ENCODE assay signal across 11 cellular contexts in genomic region chr10:73867126-73867807, GRCh38. TPM values are rescaled to one million over a fixed set of nuclear protein-coding genes. Genes with fewer than 3 reads are reported as not detected.
DNase-seq lines count a peak whose midpoint lies in the region; ATAC-seq, FAIRE-seq and TF ChIP-seq lines count a peak whose summit lies in the region.
"Had no signal": no experiment of that assay in that cellular context is flagged by ENCODE, and none has a peak within 500 bp of the region (broad histone marks: within the 10 kb centered on the region; RNA-seq: fewer than 3 reads in every experiment).

No MANE protein-coding gene starts in this region.

- H2AFZ ChIP-seq in astrocyte (ENCODE audit: low read depth, low read length), result no peak overlapping the region
- no peak overlapping the region for H2AFZ ChIP-seq in mesenchymal stem cell (ENCODE audit: low read depth, low read length)

- peaks cover 88% of the 10 kb centered on the region for H4K20me1 ChIP-seq in astrocyte (ENCODE audit: insufficient read depth, low read length)

- no peak overlapping the region for H3K4me2 ChIP-seq in astrocyte (ENCODE audit: low read length)
- H3K4me2 ChIP-seq in mesenchymal stem cell (ENCODE audit: low read length, poor library complexity, severe bottlenecking), result no peak overlapping the region

- 75% methylated on average over 7 of the region's 10 CpGs for WGBS in mesenchymal stem cell
- WGBS in transverse colon (ENCODE audit: low coverage in 1 of 2), 2 donors, result 74% methylated on average over 10 of the region's 10 CpGs; no CpG with 5 or more reads in 1 of the 2 donors

- H3K79me1 ChIP-seq in mesenchymal stem cell (replicated peaks; ENCODE audit: low read length, poor library complexity, severe bottlenecking), result peaks cover 44% of the 10 kb centered on the region

- peak overlapping the region; percentile 48 for H3K27ac Mint-ChIP-seq in activated T-cell treated with anti-CD3 and anti-CD28 coated beads, Interleukin-2, amount 50 U/mL, for 72 hours
- no peak overlapping the region for H3K27ac Mint-ChIP-seq in astrocyte (ENCODE audit: unreplicated experiment)

- TF ChIP-seq CTCF in astrocyte (IDR thresholded peaks at IDR 0.05; ENCODE audit: insufficient read depth, low read depth, low read length) (no peak), transverse colon (IDR thresholded peaks at IDR 0.05) (no peak)

- H3K27me3 ChIP-seq in astrocyte (ENCODE audit: insufficient read depth, low read length) (no peaks in the 10 kb centered on the region), mesenchymal stem cell (ENCODE audit: control insufficient read depth in 1 of 2, insufficient read depth in 1 of 2, low read length in 2 of 2) (no peaks in the 10 kb centered on the region), transverse colon (no peaks in the 10 kb centered on the region)

- peaks cover 0 to 6% of the 10 kb centered on the region in 2 donors for H3K36me3 Mint-ChIP-seq in activated T-cell treated with anti-CD3 and anti-CD28 coated beads, Interleukin-2, amount 50 U/mL, for 72 hours (ENCODE audit: insufficient read depth in 2 of 2)
- H3K36me3 Mint-ChIP-seq in activated T-cell treated with anti-CD3 and anti-CD28 coated beads, Interleukin-2, amount 50 U/mL, for 4 hours (ENCODE audit: insufficient read depth), result peaks cover 8% of the 10 kb centered on the region
- peaks cover 24% of the 10 kb centered on the region for H3K36me3 Mint-ChIP-seq in astrocyte (ENCODE audit: low read depth, unreplicated experiment)

- H2BK15ac ChIP-seq in mesenchymal stem cell (ENCODE audit: low read depth, poor library complexity, severe bottlenecking), result peak overlapping the region; percentile 82

- H3K4me3 ChIP-seq in astrocyte (ENCODE audit: insufficient read depth, low read depth, low read length) (no peak overlapping the region), mesenchymal stem cell (ENCODE audit: insufficient read depth in 1 of 2, low read depth in 1 of 2, low read length in 2 of 2) (no peak overlapping the region), transverse colon (no peak overlapping the region)

- no peak overlapping the region for H2AK5ac ChIP-seq in mesenchymal stem cell (ENCODE audit: low read length, severe bottlenecking)

- no peaks in the 10 kb centered on the region for H3K27me3 Mint-ChIP-seq in activated T-cell treated with anti-CD3 and anti-CD28 coated beads, Interleukin-2, amount 50 U/mL, for 72 hours (ENCODE audit: low read depth)
- H3K27me3 Mint-ChIP-seq in activated T-cell treated with anti-CD3 and anti-CD28 coated beads, Interleukin-2, amount 50 U/mL, for 4 hours (ENCODE audit: low read depth), result no peaks in the 10 kb centered on the region
- no peaks in the 10 kb centered on the region for H3K27me3 Mint-ChIP-seq in astrocyte (ENCODE audit: low read depth, unreplicated experiment)

- H3K36me3 ChIP-seq in astrocyte (ENCODE audit: insufficient read depth, low read length) (peaks cover 6% of the 10 kb centered on the region), mesenchymal stem cell (ENCODE audit: control insufficient read depth in 1 of 2, insufficient read depth in 2 of 2, low read depth in 1 of 2, low read length in 2 of 2) (peaks cover 73 to 85% of the 10 kb centered on the region in 2 experiments), transverse colon (no peaks in the 10 kb centered on the region)

- H4K8ac ChIP-seq in mesenchymal stem cell (ENCODE audit: low read length), result no peak overlapping the region

- TF ChIP-seq EP300 in transverse colon (IDR thresholded peaks at IDR 0.05; ENCODE audit: low read depth), result no peak

- no peak overlapping the region for H3K23ac ChIP-seq in mesenchymal stem cell (ENCODE audit: low read length in 2 of 2)

- no peaks in the 10 kb centered on the region for H3K9me3 Mint-ChIP-seq in activated T-cell treated with anti-CD3 and anti-CD28 coated beads, Interleukin-2, amount 50 U/mL, for 72 hours
- H3K9me3 Mint-ChIP-seq in activated T-cell treated with anti-CD3 and anti-CD28 coated beads, Interleukin-2, amount 50 U/mL, for 4 hours, result no peaks in the 10 kb centered on the region
- H3K9me3 Mint-ChIP-seq in astrocyte (ENCODE audit: unreplicated experiment), result no peaks in the 10 kb centered on the region

- no peak for FAIRE-seq in astrocyte (lab: Jason Lieb, UNC)

- peaks cover 22% of the 10 kb centered on the region for H3K79me2 ChIP-seq in astrocyte (ENCODE audit: insufficient read depth, low read length)

- peak overlapping the region; percentile 19 for H4K91ac ChIP-seq in mesenchymal stem cell (ENCODE audit: low read length)

- H3K9ac ChIP-seq in astrocyte (ENCODE audit: low read length) (peak overlapping the region; percentile 3), mesenchymal stem cell (ENCODE audit: low read length) (no peak overlapping the region)

- no peak overlapping the region for H2BK120ac ChIP-seq in mesenchymal stem cell (ENCODE audit: low read depth, low read length)

- no peak for TF ChIP-seq POLR2A in transverse colon (IDR thresholded peaks at IDR 0.05)

- in situ Hi-C loops in transverse colon (cut with MboI; ENCODE audit: low pct_ligation_motif_present in 1 of 4, low pct_unique_long_range_greater_than_20kb in 1 of 4, low sequenced_read_pairs in 3 of 4), result no loop called here

- H3K9me3 ChIP-seq in astrocyte (ENCODE audit: insufficient read depth, low read depth, low read length) (no peaks in the 10 kb centered on the region), mesenchymal stem cell (ENCODE audit: control insufficient read depth, low read length) (no peaks in the 10 kb centered on the region), transverse colon (no peaks in the 10 kb centered on the region)

- intact Hi-C loops in transverse colon (cut with DNase I; ENCODE audit: low total_unique reads), result no loop called here

- no peak overlapping the region for H3K4ac ChIP-seq in mesenchymal stem cell (ENCODE audit: low read depth in 1 of 2, low read length in 2 of 2)

- H2BK5ac ChIP-seq in mesenchymal stem cell (ENCODE audit: low read depth, low read length, poor library complexity, severe bottlenecking), result no peak overlapping the region

- no peaks in the 10 kb centered on the region for H3K4me1 ChIP-seq in astrocyte (ENCODE audit: insufficient read depth, low read length)
- peaks cover 4% of the 10 kb centered on the region for H3K4me1 ChIP-seq in mesenchymal stem cell (ENCODE audit: control insufficient read depth, insufficient read depth, low read depth, low read length)
- peaks cover 48 to 94% (median 60%) of the 10 kb centered on the region in 4 donors for H3K4me1 ChIP-seq in transverse colon

- H3K27ac ChIP-seq in astrocyte (ENCODE audit: low read depth, low read length), result no peak overlapping the region
- no peak overlapping the region for H3K27ac ChIP-seq in mesenchymal stem cell (ENCODE audit: low read length, poor library complexity, severe bottlenecking)
- H3K27ac ChIP-seq in transverse colon, result peak overlapping the region; percentile 58 to 89 (median 66)

- no peak for DNase-seq in activated T-cell treated with anti-CD3 and anti-CD28 coated beads, Interleukin-2, amount 50 U/mL, for 72 hours
- no peak for DNase-seq in activated T-cell treated with anti-CD3 and anti-CD28 coated beads, Interleukin-2, amount 50 U/mL, for 4 hours
- no peak for DNase-seq in astrocyte (ENCODE audit: low read depth)
- DNase-seq in mesenchymal stem cell, result no peak
- no peak for DNase-seq in transverse colon
- no peak for DNase-seq in NCI-H1105 (lab: John Stamatoyannopoulos, UW)
- no peak for DNase-seq in NCI-H510A treated with DMSO at 0.1 percent for 48 hours (lab: John Stamatoyannopoulos, UW)
- DNase-seq in stimulated activated CD4-positive, alpha-beta T cell treated with anti-CD3 and anti-CD28 coated beads, Interleukin-15, amount 100 ng/mL, for 24 hours, result no peak
- DNase-seq: NCI-H526 treated with DMSO at 0.1 percent for 48 hours; stimulated activated CD4-positive, alpha-beta T cell treated with anti-CD3 and anti-CD28 coated beads, Interleukin-1b, Interleukin-23, amount 100 ng/mL, for 48 hours; T1000 had no signal

- no peak for ATAC-seq in activated T-cell treated with anti-CD3 and anti-CD28 coated beads, Interleukin-2, amount 50 U/mL, for 72 hours (replicated peaks in 1 of 2)
- ATAC-seq in activated T-cell treated with anti-CD3 and anti-CD28 coated beads, Interleukin-2, amount 50 U/mL, for 4 hours, result no peak

- H3K4me3 Mint-ChIP-seq in activated T-cell treated with anti-CD3 and anti-CD28 coated beads, Interleukin-2, amount 50 U/mL, for 72 hours, result peak overlapping the region in 1 of 2 donors; percentile 89
- H3K4me3 Mint-ChIP-seq in activated T-cell treated with anti-CD3 and anti-CD28 coated beads, Interleukin-2, amount 50 U/mL, for 4 hours, result no peak overlapping the region
- no peak overlapping the region for H3K4me3 Mint-ChIP-seq in astrocyte (ENCODE audit: unreplicated experiment)

- no peak overlapping the region for H3K18ac ChIP-seq in mesenchymal stem cell (ENCODE audit: low read depth in 1 of 2, low read length in 2 of 2)

- H2BK12ac ChIP-seq in mesenchymal stem cell (ENCODE audit: low read length in 2 of 2), result no peak overlapping the region

- peaks cover 65% of the 10 kb centered on the region for H3K4me1 Mint-ChIP-seq in activated T-cell treated with anti-CD3 and anti-CD28 coated beads, Interleukin-2, amount 50 U/mL, for 72 hours (ENCODE audit: low read depth)
- H3K4me1 Mint-ChIP-seq in activated T-cell treated with anti-CD3 and anti-CD28 coated beads, Interleukin-2, amount 50 U/mL, for 4 hours (ENCODE audit: low read depth), result peaks cover 82% of the 10 kb centered on the region
- H3K4me1 Mint-ChIP-seq in astrocyte (ENCODE audit: low read depth, unreplicated experiment), result peaks cover 4% of the 10 kb centered on the region

- no peak overlapping the region for H3K14ac ChIP-seq in mesenchymal stem cell (ENCODE audit: low read length in 2 of 2)

RNA-seq across cellular contexts. Expression of gene CAMK2G, which starts 7.1 kb away (rescaled TPM):
- total RNA-seq in activated T-cell treated with anti-CD3 and anti-CD28 coated beads, Interleukin-2, amount 50 U/mL, for 72 hours, result 10 to 100 TPM; 25.0 to 30.3 TPM
- 10 to 100 TPM; 14.5 to 20.7 (median 16.6) TPM for total RNA-seq in activated T-cell treated with anti-CD3 and anti-CD28 coated beads, Interleukin-2, amount 50 U/mL, for 4 hours
- total RNA-seq in astrocyte (16.6 and 19.8 TPM in 2 replicates), transverse colon (100 to 1,000 TPM in 1 of 4 donors, 10 to 100 TPM in 3; 72.0 to 131 (median 83.0) TPM)
- polyA plus RNA-seq in mesenchymal stem cell (2013, experiment 1 of 2), result 17.2 TPM
- polyA plus RNA-seq in mesenchymal stem cell (2013, experiment 2 of 2), result 16.4 TPM

RNA-seq across cellular contexts. Expression of gene PLAU, which starts 43.7 kb away (rescaled TPM):
- total RNA-seq in activated T-cell treated with anti-CD3 and anti-CD28 coated beads, Interleukin-2, amount 50 U/mL, for 72 hours, result under 1 TPM; 0.43 to 0.44 TPM
- 1 to 10 TPM in 1 of 3 donors, under 1 TPM in 2; 0.82 to 1.1 (median 0.84) TPM for total RNA-seq in activated T-cell treated with anti-CD3 and anti-CD28 coated beads, Interleukin-2, amount 50 U/mL, for 4 hours
- total RNA-seq in astrocyte (81.2 and 90.2 TPM in 2 replicates), transverse colon (1 to 10 TPM in 3 of 4 donors, under 1 TPM in 1; 0.75 to 8.0 (median 2.3) TPM)
- 1,126 TPM for polyA plus RNA-seq in mesenchymal stem cell (2013, experiment 1 of 2)
- polyA plus RNA-seq in mesenchymal stem cell (2013, experiment 2 of 2), result 1,146 TPM

RNA-seq across cellular contexts. Expression of gene NDST2, which starts 55.9 kb away (rescaled TPM):
- total RNA-seq in activated T-cell treated with anti-CD3 and anti-CD28 coated beads, Interleukin-2, amount 50 U/mL, for 72 hours, result 100 to 1,000 TPM; 120 to 127 TPM
- 10 to 100 TPM; 51.1 to 67.1 (median 58.7) TPM for total RNA-seq in activated T-cell treated with anti-CD3 and anti-CD28 coated beads, Interleukin-2, amount 50 U/mL, for 4 hours
- total RNA-seq in astrocyte (16.2 and 21.5 TPM in 2 replicates), transverse colon (10 to 100 TPM; 14.3 to 34.5 (median 22.1) TPM)
- polyA plus RNA-seq in mesenchymal stem cell (2013, experiment 1 of 2), result 16.6 TPM
- 16.7 TPM for polyA plus RNA-seq in mesenchymal stem cell (2013, experiment 2 of 2)

Comparison
In these comparisons a context has a peak if more than half of its experiments do, and no peak if none do; other contexts are left out.
1. H3K27ac ChIP-seq: peak in transverse colon (4 of 4); none in astrocyte (single experiment) and mesenchymal stem cell (single experiment).